ENCODE assay signal across 22 cellular contexts in the genomic region with DNA sequence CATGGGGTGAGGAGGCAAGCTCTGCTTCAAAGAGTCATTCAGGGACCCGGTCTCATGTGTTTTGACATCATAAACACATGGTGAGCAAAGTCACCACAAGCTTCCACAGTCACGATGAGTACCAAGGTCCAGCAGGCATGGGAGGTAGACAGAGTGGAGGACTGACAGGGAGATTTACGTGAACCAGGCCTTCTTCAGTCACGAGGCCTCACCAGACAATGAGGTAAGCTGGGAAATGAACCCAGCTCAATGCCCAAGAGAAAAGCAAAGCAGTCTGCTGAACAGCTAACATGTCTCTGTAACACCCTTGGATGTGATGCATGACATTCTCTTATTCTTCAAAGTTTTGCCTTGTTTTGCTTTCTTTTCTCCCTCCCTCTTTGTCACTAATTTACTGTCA. TPM values are rescaled to one million over a fixed set of nuclear protein-coding genes. Genes with fewer than 3 reads are reported as not detected.
DNase-seq lines count a peak whose midpoint lies in the region; ATAC-seq and TF ChIP-seq lines count a peak whose summit lies in the region.
"Had no signal": no experiment of that assay in that cellular context is flagged by ENCODE, and none has a peak within 500 bp of the region (broad histone marks: within the 10 kb centered on the region; RNA-seq: fewer than 3 reads in every experiment).

No MANE protein-coding gene starts in this region.

- no peaks in the 10 kb centered on the region for H3K4me1 ChIP-seq in gastroesophageal sphincter
- H3K4me1 ChIP-seq: spleen had no signal

- H3K4me3 ChIP-seq in gastroesophageal sphincter, result no peak overlapping the region
- H3K4me3 ChIP-seq: coronary artery, spleen had no signal

- no peaks in the 10 kb centered on the region for H3K9me3 ChIP-seq in gastroesophageal sphincter
- H3K9me3 ChIP-seq: neutrophil, spleen had no signal

- H3K36me3 ChIP-seq in gastroesophageal sphincter, result no peaks in the 10 kb centered on the region
- H3K36me3 ChIP-seq: neutrophil, spleen had no signal

- TF ChIP-seq POLR2A in gastroesophageal sphincter (IDR thresholded peaks at IDR 0.05), result no peak

- no peak overlapping the region for H3K27ac ChIP-seq in gastroesophageal sphincter
- H3K27ac ChIP-seq: coronary artery, neutrophil, spleen, VCaP had no signal

- DNase-seq in AG08395 (ENCODE audit: low spot score) (peak; percentile 4), NCI-H1417 (lab: John Stamatoyannopoulos, UW) (no peak), C1 segment of cervical spinal cord (lab: John Stamatoyannopoulos, UW) (no peak)
- DNase-seq in stimulated activated CD4-positive, alpha-beta T cell treated with anti-CD3 and anti-CD28 coated beads, Interleukin-15, amount 100 ng/mL, for 24 hours, result no peak
- DNase-seq: activated CD4-positive, alpha-beta memory T cell treated with anti-CD3 and anti-CD28 coated beads, Interleukin-2, amount 10 ng/mL, durations not matched to agents 7 days and 5 days; activated T-cell treated with anti-CD3 and anti-CD28 coated beads, Interleukin-2, amount 50 U/mL, for 24 hours; CD4-positive, alpha-beta T cell; DMS153; GOT3; MM.1S; NCI-H1930; NCI-H446; spleen; T-cell had no signal

- 54 to 61% methylated on average over 4 of the region's 4 CpGs for WGBS in gastroesophageal sphincter (ENCODE audit: low coverage in 1 of 2), 2 donors

- H3K27me3 ChIP-seq in gastroesophageal sphincter, result no peaks in the 10 kb centered on the region

- ATAC-seq in GM18909 (IDR thresholded peaks at IDR 0.05; ENCODE audit: poor library complexity, unreplicated experiment) (peak; percentile 50), HG03520 (IDR thresholded peaks at IDR 0.05; ENCODE audit: unreplicated experiment) (peak; percentile 49), gastroesophageal sphincter (peak; percentile 66), HG03469 (IDR thresholded peaks at IDR 0.05; ENCODE audit: unreplicated experiment) (no peak)
- ATAC-seq: T-cell had no signal

- TF ChIP-seq CTCF in gastroesophageal sphincter (IDR thresholded peaks at IDR 0.05), result no peak

- no peak for TF ChIP-seq EP300 in gastroesophageal sphincter (IDR thresholded peaks at IDR 0.05)

RNA-seq across cellular contexts. Expression of gene PPP1R17, which starts 8.8 kb away (rescaled TPM):
- not detected for total RNA-seq in gastroesophageal sphincter
- total RNA-seq: A673; activated CD4-positive, alpha-beta memory T cell treated with anti-CD3 and anti-CD28 coated beads, Interleukin-2, amount 10 ng/mL, durations not matched to agents 7 days and 5 days; CD4-positive, alpha-beta T cell; T-cell had no signal
